In genomic region chr1:223738465-223739365, GRCh38 we compare ENCODE assay signal across 10 cellular contexts. TPM values are rescaled to one million over a fixed set of nuclear protein-coding genes. Genes with fewer than 3 reads are reported as not detected.
DNase-seq lines count a peak whose midpoint lies in the region; ATAC-seq, FAIRE-seq and TF ChIP-seq lines count a peak whose summit lies in the region.
"Had no signal": no experiment of that assay in that cellular context is flagged by ENCODE, and none has a peak within 500 bp of the region (broad histone marks: within the 10 kb centered on the region; RNA-seq: fewer than 3 reads in every experiment).

No MANE protein-coding gene starts in this region.

- no peak for TF ChIP-seq POLR2A in H1 (IDR thresholded peaks at IDR 0.05; ENCODE audit: control extremely low read depth in 1 of 2, low read depth in 2 of 2, low read length in 2 of 2)

- no peak overlapping the region for H2BK5ac ChIP-seq in H1 (ENCODE audit: low read depth, low read length)

- peak overlapping the region; percentile 11 for H3K27ac Mint-ChIP-seq in activated T-cell treated with anti-CD3 and anti-CD28 coated beads, Interleukin-2, amount 50 U/mL, for 72 hours
- H3K27ac Mint-ChIP-seq: dendritic cell treated with granulocyte-macrophage colony-stimulating factor and Interleukin-4, amounts not matched to agents 40 ng/mL and 50 ng/mL, for 4 days had no signal

- no peak overlapping the region for H3K9ac ChIP-seq in H1 (replicated peaks in 1 of 4; ENCODE audit: extremely low read depth in 1 of 4, low read depth in 3 of 4, low read length in 3 of 4)

- intact Hi-C loops in mucosa of descending colon (cut with DNase I, micrococcal nuclease): no loop called here

- POLR2A ChIA-PET in H1 (lab: Charles Lee; ENCODE audit: partially characterized antibody): interaction anchor here (1.1 to 1.6 kb wide), 4 partner anchors 10 to 108 kb away, joined by 3 to 4 read pairs (median 4); no protein-coding TSS in a partner anchor

- no peaks in the 10 kb centered on the region for H3K23me2 ChIP-seq in H1 (ENCODE audit: low read depth, low read length)

- H3K36me3 Mint-ChIP-seq in activated T-cell treated with anti-CD3 and anti-CD28 coated beads, Interleukin-2, amount 50 U/mL, for 72 hours (ENCODE audit: insufficient read depth in 2 of 2): no peaks in the 10 kb centered on the region

- no peak overlapping the region for H2AFZ ChIP-seq in H1 (ENCODE audit: low read length)

- no peak overlapping the region for H4K8ac ChIP-seq in H1 (ENCODE audit: extremely low read depth, insufficient read depth, low read length)

- H3K18ac ChIP-seq in H1 (ENCODE audit: extremely low read depth, low read length): no peak overlapping the region

- peak overlapping the region; percentile 65 for H4K91ac ChIP-seq in H1 (replicated peaks; ENCODE audit: insufficient read length, low read length)

- no peak overlapping the region for H3K4ac ChIP-seq in H1 (replicated peaks; ENCODE audit: insufficient read length, low read depth, low read length)

- no peak overlapping the region for H3K27ac ChIP-seq in H1 (ENCODE audit: low read depth, low read length)
- peak overlapping the region; percentile 13 for H3K27ac ChIP-seq in urinary bladder (ENCODE audit: low read depth)

- H3K4me3 Mint-ChIP-seq in activated T-cell treated with anti-CD3 and anti-CD28 coated beads, Interleukin-2, amount 50 U/mL, for 72 hours: no peak overlapping the region
- H3K4me3 Mint-ChIP-seq: dendritic cell treated with granulocyte-macrophage colony-stimulating factor and Interleukin-4, amounts not matched to agents 40 ng/mL and 50 ng/mL, for 4 days had no signal

- H3K14ac ChIP-seq in H1 (ENCODE audit: insufficient read length): no peak overlapping the region

- H2AK5ac ChIP-seq in H1 (ENCODE audit: low read depth, low read length): 0 out of 2 replicates have a peak overlapping the region, but pooled peaks have one; percentile 82

- no peaks in the 10 kb centered on the region for H3K4me1 Mint-ChIP-seq in activated T-cell treated with anti-CD3 and anti-CD28 coated beads, Interleukin-2, amount 50 U/mL, for 72 hours (ENCODE audit: low read depth)

- H2BK12ac ChIP-seq in H1 (ENCODE audit: low read depth, low read length): no peak overlapping the region

- no peak for FAIRE-seq in H1 (lab: Jason Lieb, UNC)

- H3K4me1 ChIP-seq in H1 (replicated peaks in 1 of 4; ENCODE audit: control insufficient read depth in 3 of 4, insufficient read depth in 4 of 4, low read length in 3 of 4): peaks cover under 1 to 11% (median 5%) of the 10 kb centered on the region in 4 experiments; a peak in 4 of 7 replicates
- H3K4me1 ChIP-seq in mucosa of descending colon (ENCODE audit: low read depth): peaks cover 39% of the 10 kb centered on the region
- H3K4me1 ChIP-seq in urinary bladder (ENCODE audit: insufficient read depth): no peaks in the 10 kb centered on the region

- CTCF ChIA-PET in H1 (lab: Charles Lee; ENCODE audit: partially characterized antibody): interaction anchor here (1.0 to 5.2 kb wide), 8 partner anchors 11 to 40 kb away, joined by 3 to 55 read pairs (median 4); partner anchors contain the start of gene CAPN2

- no peaks in the 10 kb centered on the region for H3K9me3 Mint-ChIP-seq in activated T-cell treated with anti-CD3 and anti-CD28 coated beads, Interleukin-2, amount 50 U/mL, for 72 hours
- H3K9me3 Mint-ChIP-seq: dendritic cell treated with granulocyte-macrophage colony-stimulating factor and Interleukin-4, amounts not matched to agents 40 ng/mL and 50 ng/mL, for 4 days had no signal

- H3K27me3 ChIP-seq in H1 (replicated peaks in 1 of 4; ENCODE audit: control insufficient read depth in 3 of 4, extremely low read depth in 1 of 4, insufficient read depth in 3 of 4, low read length in 3 of 4): no peaks in the 10 kb centered on the region; a peak in 1 of 7 replicates

- no peaks in the 10 kb centered on the region for H3K27me3 Mint-ChIP-seq in activated T-cell treated with anti-CD3 and anti-CD28 coated beads, Interleukin-2, amount 50 U/mL, for 72 hours (ENCODE audit: low read depth)
- H3K27me3 Mint-ChIP-seq: dendritic cell treated with granulocyte-macrophage colony-stimulating factor and Interleukin-4, amounts not matched to agents 40 ng/mL and 50 ng/mL, for 4 days had no signal

- no peak overlapping the region for H4K5ac ChIP-seq in H1 (ENCODE audit: insufficient read length, low read depth, low read length)

- TF ChIP-seq CTCF in H1 (IDR thresholded peaks at IDR 0.05; ENCODE audit: control extremely low read depth in 1 of 3, insufficient read depth in 1 of 3, low read depth in 1 of 3, low read length in 3 of 3) (no peak), mucosa of descending colon (IDR thresholded peaks at IDR 0.05) (no peak)

- H4K20me1 ChIP-seq in H1 (replicated peaks in 1 of 2; ENCODE audit: control insufficient read depth in 1 of 2, insufficient read depth in 2 of 2, low read length in 2 of 2): no peaks in the 10 kb centered on the region

- H2BK15ac ChIP-seq in H1 (ENCODE audit: low read length): no peak overlapping the region

- 92% methylated on average over 14 of the region's 14 CpGs; no CpG with 5 or more reads in 1 of the 2 experiments for WGBS in H1 (ENCODE audit: extremely low coverage in 1 of 2, insufficient coverage in 1 of 2, insufficient read length in 1 of 2, insufficient replicate concordance in 2 of 2, low coverage in 1 of 2, low lambda C conversion rate in 2 of 2, missing lambda C conversion rate in 1 of 2), 2 experiments
- 71% methylated on average over 14 of the region's 14 CpGs for WGBS in urinary bladder

- no peak overlapping the region for H2BK20ac ChIP-seq in H1 (ENCODE audit: low read length)

- TF ChIP-seq RAD21 in H1 (IDR thresholded peaks at IDR 0.05 in 1 of 2, conservative IDR thresholded peaks at IDR 0.05 in 1 of 2; ENCODE audit: low read depth in 2 of 2, low read length in 2 of 2): no peak

- no peak for DNase-seq in activated T-cell treated with anti-CD3 and anti-CD28 coated beads, Interleukin-2, amount 50 U/mL, for 72 hours
- DNase-seq in activated T-cell treated with anti-CD3 and anti-CD28 coated beads, Interleukin-2, amount 50 U/mL, for 1 hour: no peak
- DNase-seq in H1 (ENCODE audit: low read depth in 1 of 2, low spot score in 2 of 2) (no peak), mucosa of descending colon (peak in 2 of 3 donors; percentile 70 to 77), SW480 (ENCODE audit: low spot score) (no peak)
- DNase-seq: NCI-H187 treated with DMSO at 0.1 percent for 48 hours had no signal

- ATAC-seq in activated T-cell treated with anti-CD3 and anti-CD28 coated beads, Interleukin-2, amount 50 U/mL, for 72 hours (replicated peaks in 1 of 2): no peak
- peak; percentile 76 for ATAC-seq in mucosa of descending colon
- ATAC-seq in GM21360 (IDR thresholded peaks at IDR 0.05; ENCODE audit: unreplicated experiment): no peak
- no peak for ATAC-seq in GM18868 (IDR thresholded peaks at IDR 0.05; ENCODE audit: unreplicated experiment)

- H3K36me3 ChIP-seq in H1 (ENCODE audit: control insufficient read depth in 2 of 4, insufficient read depth in 4 of 4, low read length in 3 of 4): no peaks in the 10 kb centered on the region
- no peaks in the 10 kb centered on the region for H3K36me3 ChIP-seq in mucosa of descending colon (ENCODE audit: low read depth)
- H3K36me3 ChIP-seq in urinary bladder (ENCODE audit: insufficient read depth): no peaks in the 10 kb centered on the region

- H3K4me2 ChIP-seq in H1 (ENCODE audit: insufficient read depth in 1 of 2, low read depth in 2 of 2, low read length in 2 of 2): no peak overlapping the region

- no peak overlapping the region for H3K23ac ChIP-seq in H1 (ENCODE audit: insufficient read length)

- H3K4me3 ChIP-seq in H1 (ENCODE audit: extremely low read depth in 1 of 4, insufficient read depth in 2 of 4, low read depth in 3 of 4, low read length in 4 of 4) (no peak overlapping the region), mucosa of descending colon (no peak overlapping the region), urinary bladder (ENCODE audit: low read depth, low read length) (no peak overlapping the region)

- H3K9me3 ChIP-seq in H1 (ENCODE audit: insufficient read depth in 2 of 2, low read depth in 1 of 2, low read length in 1 of 2) (no peaks in the 10 kb centered on the region), mucosa of descending colon (no peaks in the 10 kb centered on the region)

- no peaks in the 10 kb centered on the region for H3K79me2 ChIP-seq in H1 (ENCODE audit: control insufficient read depth in 1 of 2, insufficient read depth in 2 of 2, low read length in 2 of 2)

- H3K56ac ChIP-seq in H1 (replicated peaks; ENCODE audit: insufficient read length, low read depth, low read length): no peak overlapping the region

- no peaks in the 10 kb centered on the region for H3K79me1 ChIP-seq in H1 (ENCODE audit: low read depth, low read length)

- TF ChIP-seq EP300 in H1 (IDR thresholded peaks at IDR 0.05; ENCODE audit: borderline replicate concordance in 1 of 2, low read depth in 2 of 2, low read length in 2 of 2): no peak

- no peak overlapping the region for H2BK120ac ChIP-seq in H1 (replicated peaks; ENCODE audit: low read depth, low read length)

TF ChIP-seq in H1, 55 proteins besides CTCF, POLR2A, EP300 and RAD21:
- no peak for TF ChIP-seq RBBP5 (IDR thresholded peaks at IDR 0.05; ENCODE audit: borderline replicate concordance, low read depth, low read length)
- no peak for TF ChIP-seq GABPA (IDR thresholded peaks at IDR 0.05; ENCODE audit: borderline replicate concordance, insufficient read depth, low read length)
- TF ChIP-seq JUN (IDR thresholded peaks at IDR 0.05; ENCODE audit: low read depth, low read length): no peak
- TF ChIP-seq MAFK (IDR thresholded peaks at IDR 0.05; ENCODE audit: low read depth, low read length): no peak
- TF ChIP-seq CBX5 (IDR thresholded peaks at IDR 0.05; ENCODE audit: low read depth, low read length): no peak
TF ChIP-seq in H1: peak in this region for 0.

RNA-seq across cellular contexts. Expression of gene CAPN2, which starts 26.4 kb away (rescaled TPM):
- total RNA-seq in activated T-cell treated with anti-CD3 and anti-CD28 coated beads, Interleukin-2, amount 50 U/mL, for 72 hours: 10 to 100 TPM; 37.8 to 58.8 TPM
- 9.2 and 9.4 TPM in 2 replicates for total RNA-seq in H1 (2021; fragmentation: NEBNext Ultra II Directional; extraction: Animal tissue kit (Norgen Biotek cat#: 25700))
- 9.1 and 10.3 TPM in 2 replicates for polyA plus RNA-seq in H1 (2011; rRNA removed)
- 12.1 TPM for polyA plus RNA-seq in H1 (2011; cell fraction: cytosol; rRNA removed)
- polyA plus RNA-seq in H1 (2011; cell fraction: nucleus; rRNA removed): 18.7 TPM
- polyA plus RNA-seq in H1 (2012, experiment 1 of 2): 16.8 to 24.6 TPM (median 19.6 TPM) in 4 replicates
- 2.8 TPM for polyA plus RNA-seq in H1 (2012, experiment 2 of 2)
- 8.5 TPM for polyA plus RNA-seq in H1 (2013, experiment 1 of 2)
- polyA plus RNA-seq in H1 (2013, experiment 2 of 2): 8.5 TPM
- polyA minus RNA-seq in H1 (2011; rRNA and poly(A)+ RNA removed): 10.8 and 24.0 TPM in 2 replicates
- 15.3 TPM for polyA minus RNA-seq in H1 (2011; cell fraction: cytosol; rRNA and poly(A)+ RNA removed)
- polyA minus RNA-seq in H1 (2011; cell fraction: nucleus; rRNA and poly(A)+ RNA removed): 12.7 TPM
- 100 to 1,000 TPM; 200 to 417 (median 305) TPM for total RNA-seq in mucosa of descending colon
- total RNA-seq in urinary bladder: 117 TPM
- polyA plus RNA-seq in urinary bladder: 91.4 TPM

Comparison
In these comparisons a context has a peak if more than half of its experiments do, and no peak if none do; other contexts are left out.
1. DNase-seq: peak in mucosa of descending colon (2 of 3); none in activated T-cell treated with anti-CD3 and anti-CD28 coated beads, Interleukin-2, amount 50 U/mL, for 72 hours (0 of 2), activated T-cell treated with anti-CD3 and anti-CD28 coated beads, Interleukin-2, amount 50 U/mL, for 1 hour (single experiment), H1 (0 of 2) and SW480 (single experiment).